In genomic region chr1:32758177-32758794, GRCh38 we compare ENCODE assay signal across 1 cellular context.
TF ChIP-seq lines count a peak whose summit lies in the region.

No MANE protein-coding gene starts in this region.

TF ChIP-seq in H1, 55 proteins besides CTCF, POLR2A, EP300 and RAD21:
- TF ChIP-seq CHD2 (IDR thresholded peaks at IDR 0.05; ENCODE audit: low read length): no peak
- TF ChIP-seq HDAC2 (IDR thresholded peaks at IDR 0.05; ENCODE audit: borderline replicate concordance in 1 of 2, low read depth in 2 of 2, low read length in 2 of 2): no peak
- no peak for TF ChIP-seq KDM1A (IDR thresholded peaks at IDR 0.05; ENCODE audit: borderline replicate concordance, low read length)
- no peak for TF ChIP-seq EGR1 (IDR thresholded peaks at IDR 0.05; ENCODE audit: borderline replicate concordance, low read depth, low read length)
- no peak for TF ChIP-seq TCF12 (IDR thresholded peaks at IDR 0.05; ENCODE audit: low read depth, low read length)
- TF ChIP-seq SIX5 (IDR thresholded peaks at IDR 0.05; ENCODE audit: low read depth, low read length): no peak
- TF ChIP-seq NRF1 (IDR thresholded peaks at IDR 0.05; ENCODE audit: low read depth, low read length): no peak
- TF ChIP-seq RXRA (IDR thresholded peaks at IDR 0.05; ENCODE audit: insufficient read depth, low read depth, low read length): no peak
- no peak for TF ChIP-seq TBP (IDR thresholded peaks at IDR 0.05; ENCODE audit: low read depth, low read length)
- TF ChIP-seq, protein P1, sequence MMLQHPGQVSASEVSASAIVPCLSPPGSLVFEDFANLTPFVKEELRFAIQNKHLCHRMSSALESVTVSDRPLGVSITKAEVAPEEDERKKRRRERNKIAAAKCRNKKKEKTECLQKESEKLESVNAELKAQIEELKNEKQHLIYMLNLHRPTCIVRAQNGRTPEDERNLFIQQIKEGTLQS (IDR thresholded peaks at IDR 0.05; ENCODE audit: insufficient read depth, low read depth, low read length): no peak
- TF ChIP-seq TAF7 (optimal IDR thresholded peaks at IDR 0.05; ENCODE audit: borderline replicate concordance, low read depth, low read length): no peak
- no peak for TF ChIP-seq MAFK (IDR thresholded peaks at IDR 0.05; ENCODE audit: low read depth, low read length)
- TF ChIP-seq MAX (IDR thresholded peaks at IDR 0.05): no peak
- TF ChIP-seq EZH2 (IDR thresholded peaks at IDR 0.05; ENCODE audit: low read depth, low read length, severe bottlenecking): no peak
- TF ChIP-seq BCL11A (IDR thresholded peaks at IDR 0.05; ENCODE audit: low read depth in 2 of 2, low read length in 2 of 2): no peak
